Comparison of ENCODE assay signal across 8 cellular contexts in the genomic region with DNA sequence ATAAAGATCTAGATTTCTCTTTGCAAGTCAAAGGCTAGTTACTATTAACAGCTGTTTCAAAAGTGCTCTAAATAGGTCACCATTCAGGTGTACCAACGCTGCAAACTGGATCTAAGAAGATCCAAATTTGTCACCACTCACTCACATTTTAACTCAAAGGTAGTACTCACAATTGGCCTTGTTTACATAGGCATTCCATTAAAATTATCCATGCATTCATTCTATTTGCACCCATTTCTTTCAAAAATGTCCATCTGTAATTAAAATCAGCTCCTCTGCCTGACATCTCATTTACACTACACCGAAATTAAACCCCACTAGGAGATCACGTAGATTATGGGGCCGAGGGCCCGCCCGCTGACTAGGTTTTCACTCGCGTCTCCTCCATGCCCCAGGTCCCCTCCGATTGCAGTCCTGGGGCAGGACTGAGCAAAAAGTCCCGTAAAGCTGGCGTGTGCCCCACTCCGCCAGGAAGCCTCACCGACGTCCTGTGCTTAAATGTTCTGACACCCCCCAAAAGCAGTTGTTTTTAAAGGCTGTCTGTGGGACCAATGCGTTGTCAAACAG. TPM values are rescaled to one million over a fixed set of nuclear protein-coding genes. Genes with fewer than 3 reads are reported as not detected.
DNase-seq lines count a peak whose midpoint lies in the region; ATAC-seq, FAIRE-seq and TF ChIP-seq lines count a peak whose summit lies in the region.

No MANE protein-coding gene starts in this region.

- intact Hi-C loops in GM12878 (cut with micrococcal nuclease; ENCODE audit: unreplicated experiment) = loop anchor here (2.0 to 10.0 kb wide), 5 partner anchors 59 to 586 kb away; a partner anchor contains a TSS
- intact Hi-C loops in upper lobe of right lung (cut with DNase I) = no loop called here

- peaks cover 26% of the 10 kb centered on the region for H3K79me2 ChIP-seq in GM12878 (ENCODE audit: control insufficient read depth, insufficient read depth, low read length)

- H3K27ac ChIP-seq in HUES64 (ENCODE audit: low read depth, low read length) = peak overlapping the region; percentile 99
- peak overlapping the region; percentile 84 for H3K27ac ChIP-seq in GM12878 (ENCODE audit: control insufficient read depth, insufficient read depth)
- peak overlapping the region; percentile 86 to 97 for H3K27ac ChIP-seq in lung (ENCODE audit: low read depth in 1 of 2, low read length in 1 of 2)
- peak overlapping the region; percentile 99 for H3K27ac ChIP-seq in upper lobe of right lung

- POLR2A ChIA-PET in GM12878 (lab: Charles Lee) = interaction anchor here (0.6 to 2.3 kb wide), 6 partner anchors 10 to 980 kb away, joined by 3 to 8 read pairs (median 4); a partner anchor contains a TSS

- H3K9ac ChIP-seq in HUES64 (ENCODE audit: low read depth, low read length) (peak overlapping the region; percentile 94), GM12878 (ENCODE audit: control insufficient read depth, insufficient read depth, low read length) (peak overlapping the region; percentile 85)

- SMC1A ChIA-PET in GM12878 (lab: Charles Lee; ENCODE audit: uncharacterized antibody, unreplicated experiment) = interaction anchor here (0.8 to 1.2 kb wide), 2 partner anchors 12 to 60 kb away, joined by 3 to 4 read pairs; no protein-coding TSS in a partner anchor

- TF ChIP-seq POLR2A in GM12878 (IDR thresholded peaks at IDR 0.05; ENCODE audit: low read depth, low read length) = no peak

- ATAC-seq in GM21515 (IDR thresholded peaks at IDR 0.05; ENCODE audit: unreplicated experiment) (peak; percentile 2), GM12878 (no peak), lung (ENCODE audit: insufficient read depth, low FRiP score) (no peak), upper lobe of right lung (no peak)

- peak overlapping the region; percentile 74 for H2AFZ ChIP-seq in GM12878 (ENCODE audit: control insufficient read depth, low read depth, low read length)

- H4K20me1 ChIP-seq in GM12878 (ENCODE audit: control insufficient read depth, insufficient read depth) = no peaks in the 10 kb centered on the region

- DNase-seq in NCI-H524 (lab: John Stamatoyannopoulos, UW) (peak; percentile 18 to 34), NCI-H524 treated with DMSO at 0.1 percent for 48 hours (lab: John Stamatoyannopoulos, UW) (no peak), GM12878 (ENCODE audit: low read depth, low spot score) (peak; percentile 8), lung (ENCODE audit: low spot score) (no peak), upper lobe of right lung (no peak), dedifferentiated amniotic fluid mesenchymal stem cell (ENCODE audit: extremely low spot score) (no peak)

- in situ Hi-C loops in GM12878 (cut with MboI) = no loop called here

- TF ChIP-seq EP300 in GM12878 (IDR thresholded peaks at IDR 0.05; ENCODE audit: borderline replicate concordance in 1 of 2, control insufficient read depth in 1 of 2, low read depth in 2 of 2, low read length in 2 of 2) = no peak

- H3K27me3 ChIP-seq in HUES64 (ENCODE audit: insufficient read depth, low read length) = no peaks in the 10 kb centered on the region
- H3K27me3 ChIP-seq in GM12878 (replicated peaks in 1 of 2; ENCODE audit: control insufficient read depth in 2 of 2, insufficient read depth in 2 of 2, low read length in 1 of 2) = no peaks in the 10 kb centered on the region
- no peaks in the 10 kb centered on the region for H3K27me3 ChIP-seq in lung (ENCODE audit: control insufficient read depth, insufficient read depth)
- H3K27me3 ChIP-seq in upper lobe of right lung = no peaks in the 10 kb centered on the region

- CTCF ChIA-PET in GM12878 (lab: Yijun Ruan, JAX) = interaction anchor here (0.7 to 2.8 kb wide), 3 partner anchors 11 to 107 kb away, joined by 3 to 7 read pairs (median 7); no protein-coding TSS in a partner anchor

- TF ChIP-seq CTCF in GM12878 (IDR thresholded peaks at IDR 0.05 in 2 of 3, conservative IDR thresholded peaks at IDR 0.05 in 1 of 3; ENCODE audit: control insufficient read depth in 2 of 3, extremely low read depth in 1 of 3, insufficient read depth in 1 of 3, low read depth in 3 of 3, low read length in 3 of 3) = no peak
- TF ChIP-seq CTCF in lung (IDR thresholded peaks at IDR 0.05; ENCODE audit: control extremely low read depth, extremely low read depth) = no peak
- no peak for TF ChIP-seq CTCF in upper lobe of right lung (IDR thresholded peaks at IDR 0.05)

- no peak for TF ChIP-seq RAD21 in GM12878 (IDR thresholded peaks at IDR 0.05; ENCODE audit: insufficient read depth, low read depth, low read length)

- H3K9me3 ChIP-seq in HUES64 (ENCODE audit: insufficient read depth, low read depth, low read length) (no peaks in the 10 kb centered on the region), GM12878 (replicated peaks; ENCODE audit: control insufficient read depth, insufficient read depth, low read length) (no peaks in the 10 kb centered on the region), lung (ENCODE audit: control insufficient read depth in 2 of 2, insufficient read depth in 1 of 2, low read length in 1 of 2) (no peaks in the 10 kb centered on the region), upper lobe of right lung (no peaks in the 10 kb centered on the region)

- H3K4me2 ChIP-seq in GM12878 (ENCODE audit: control insufficient read depth, insufficient read depth) = peak overlapping the region; percentile 83

- TSS peak; percentile 69 for BruUV-seq in GM12878 (replicated peaks; lab: Mats Ljungman, UMichigan)

- RAD21 ChIA-PET in GM12878 (lab: Charles Lee; ENCODE audit: unreplicated experiment) = interaction anchor here (1.2 kb wide), 1 partner anchor 30 kb away, joined by 3 read pairs; no protein-coding TSS in a partner anchor

- H3K36me3 ChIP-seq in HUES64 (ENCODE audit: insufficient read depth, low read length) (no peaks in the 10 kb centered on the region), GM12878 (ENCODE audit: control insufficient read depth in 2 of 2, insufficient read depth in 2 of 2, low read length in 1 of 2) (no peaks in the 10 kb centered on the region; a peak in 1 of 4 replicates), lung (ENCODE audit: control insufficient read depth in 2 of 2, insufficient read depth in 2 of 2, low read length in 2 of 2) (no peaks in the 10 kb centered on the region), upper lobe of right lung (no peaks in the 10 kb centered on the region)

- peaks cover 14% of the 10 kb centered on the region for H3K4me1 ChIP-seq in HUES64 (ENCODE audit: insufficient read depth, low read length)
- H3K4me1 ChIP-seq in GM12878 (ENCODE audit: control insufficient read depth, insufficient read depth, low read length) = peaks cover 3% of the 10 kb centered on the region; the same call in 1 of the 2 replicates
- peaks cover 0 to 7% of the 10 kb centered on the region in 2 donors for H3K4me1 ChIP-seq in lung (ENCODE audit: control insufficient read depth in 2 of 2, insufficient read depth in 2 of 2, low read length in 2 of 2)
- H3K4me1 ChIP-seq in upper lobe of right lung = peaks cover 26% of the 10 kb centered on the region

- under 1% methylated on average over 15 of the region's 15 CpGs for WGBS in HUES64
- 2% methylated on average over 15 of the region's 15 CpGs for WGBS in GM12878 (ENCODE audit: insufficient coverage, insufficient replicate concordance, low lambda C conversion rate, missing lambda C conversion rate)
- 0 to 1% methylated on average over 15 of the region's 15 CpGs for WGBS in lung, 2 donors

- H3K4me3 ChIP-seq in HUES64 (ENCODE audit: low read length) (peak overlapping the region; percentile 86), GM12878 (peak overlapping the region; percentile 82), lung (peak overlapping the region; percentile 59), upper lobe of right lung (peak overlapping the region; percentile 100)

- no peak for FAIRE-seq in GM12878 (lab: Jason Lieb, UNC)

RNA-seq across cellular contexts. Expression of a gene that starts 1.3 kb away (rescaled TPM):
- 16.6 TPM for polyA plus RNA-seq in HUES64 (2013, experiment 1 of 2)
- polyA plus RNA-seq in HUES64 (2013, experiment 2 of 2) = 18.8 TPM
- 5.6 and 6.6 TPM in 2 replicates for total RNA-seq in GM12878 (2013; cell fraction: nucleolus; rRNA removed)
- total RNA-seq in GM12878 (2014; rRNA removed) = 5.1 and 8.7 TPM in 2 replicates
- total RNA-seq in GM12878 (2014; rRNA removed; fragmentation: Illumina TruSeq; extraction: Trizol) = 9.5 and 10.0 TPM in 2 replicates
- total RNA-seq in GM12878 (2021) = 7.0 and 7.2 TPM in 2 replicates
- polyA plus RNA-seq in GM12878 (2011; ENCODE audit: low read depth) = 8.1 TPM
- 12.1 and 20.0 TPM in 2 replicates for polyA plus RNA-seq in GM12878 (2011; rRNA removed)
- 4.6 TPM in 2 replicates for polyA plus RNA-seq in GM12878 (2011; cell fraction: cytosol; rRNA removed)
- polyA plus RNA-seq in GM12878 (2011; cell fraction: nucleus; rRNA removed) = 4.6 and 6.1 TPM in 2 replicates
- 11.1 and 14.5 TPM in 2 replicates for polyA plus RNA-seq in GM12878 (2012)
- polyA plus RNA-seq in GM12878 (2014; fragmentation: Illumina TruSeq; extraction: Trizol) = 16.1 and 19.9 TPM in 2 replicates
- polyA plus RNA-seq in GM12878 (2014; fragmentation: Nextera tagmentation; extraction: Ambion mirVana) = 1 to 10 TPM; 3.3 to 6.6 TPM
- 11.7 and 11.9 TPM in 2 replicates for polyA plus RNA-seq in GM12878 (2014; rRNA removed)
- polyA plus RNA-seq in GM12878 (2016; fragmentation: Nextera tagmentation; extraction: Ambion mirVana) = 10 to 100 TPM; 13.6 to 15.4 TPM
- 3.0 and 3.3 TPM in 2 replicates for polyA minus RNA-seq in GM12878 (2011; rRNA and poly(A)+ RNA removed)
- 2.6 and 3.3 TPM in 2 replicates for polyA minus RNA-seq in GM12878 (2011; cell fraction: cytosol; rRNA and poly(A)+ RNA removed)
- polyA minus RNA-seq in GM12878 (2011; cell fraction: nucleus; rRNA and poly(A)+ RNA removed) = 3.3 and 3.4 TPM in 2 replicates
- total RNA-seq in lung = 10 to 100 TPM; 10.4 to 21.9 TPM
- 1 to 10 TPM; 8.5 to 9.3 TPM for polyA plus RNA-seq in lung
- total RNA-seq in upper lobe of right lung = 8.7 TPM

RNA-seq across cellular contexts. Expression of a gene that starts 59.1 kb away (rescaled TPM):
- 19.7 TPM for polyA plus RNA-seq in HUES64 (2013, experiment 1 of 2)
- polyA plus RNA-seq in HUES64 (2013, experiment 2 of 2) = 20.5 TPM
- 24.5 and 24.7 TPM in 2 replicates for total RNA-seq in GM12878 (2013; cell fraction: nucleolus; rRNA removed)
- 16.0 and 18.5 TPM in 2 replicates for total RNA-seq in GM12878 (2014; rRNA removed)
- total RNA-seq in GM12878 (2014; rRNA removed; fragmentation: Illumina TruSeq; extraction: Trizol) = 14.1 and 15.3 TPM in 2 replicates
- total RNA-seq in GM12878 (2021) = 16.4 and 17.9 TPM in 2 replicates
- 7.7 TPM for polyA plus RNA-seq in GM12878 (2011; ENCODE audit: low read depth)
- polyA plus RNA-seq in GM12878 (2011; rRNA removed) = 13.8 and 19.6 TPM in 2 replicates
- 8.2 and 8.8 TPM in 2 replicates for polyA plus RNA-seq in GM12878 (2011; cell fraction: cytosol; rRNA removed)
- 12.6 and 15.3 TPM in 2 replicates for polyA plus RNA-seq in GM12878 (2011; cell fraction: nucleus; rRNA removed)
- polyA plus RNA-seq in GM12878 (2012) = 10.4 and 10.7 TPM in 2 replicates
- 15.9 and 20.5 TPM in 2 replicates for polyA plus RNA-seq in GM12878 (2014; fragmentation: Illumina TruSeq; extraction: Trizol)
- 1 to 10 TPM; 6.0 to 9.6 TPM for polyA plus RNA-seq in GM12878 (2014; fragmentation: Nextera tagmentation; extraction: Ambion mirVana)
- 13.0 and 17.4 TPM in 2 replicates for polyA plus RNA-seq in GM12878 (2014; rRNA removed)
- 10 to 100 TPM; 22.0 to 22.7 TPM for polyA plus RNA-seq in GM12878 (2016; fragmentation: Nextera tagmentation; extraction: Ambion mirVana)
- 15.8 and 17.3 TPM in 2 replicates for polyA minus RNA-seq in GM12878 (2011; rRNA and poly(A)+ RNA removed)
- polyA minus RNA-seq in GM12878 (2011; cell fraction: cytosol; rRNA and poly(A)+ RNA removed) = 4.9 TPM in 2 replicates
- polyA minus RNA-seq in GM12878 (2011; cell fraction: nucleus; rRNA and poly(A)+ RNA removed) = 26.8 and 39.6 TPM in 2 replicates
- 10 to 100 TPM; 12.6 to 19.6 TPM for total RNA-seq in lung
- 10 to 100 TPM in 1 of 2 donors, 1 to 10 TPM in 1; 9.1 to 10.1 TPM for polyA plus RNA-seq in lung
- total RNA-seq in upper lobe of right lung = 16.7 TPM

Comparison
In these comparisons a context has a peak if more than half of its experiments do, and no peak if none do; other contexts are left out.
1. DNase-seq: peak in NCI-H524 (2 of 2) and GM12878 (single experiment); none in NCI-H524 treated with DMSO at 0.1 percent for 48 hours (single experiment), lung (single experiment), upper lobe of right lung (single experiment) and dedifferentiated amniotic fluid mesenchymal stem cell (single experiment).
2. Peak in every context shown above with its lines, with median percentiles within 50 percentile points of each other: H3K27ac ChIP-seq and H3K4me3 ChIP-seq.